1 cellular context compared by ENCODE assay signal in the genomic region with DNA sequence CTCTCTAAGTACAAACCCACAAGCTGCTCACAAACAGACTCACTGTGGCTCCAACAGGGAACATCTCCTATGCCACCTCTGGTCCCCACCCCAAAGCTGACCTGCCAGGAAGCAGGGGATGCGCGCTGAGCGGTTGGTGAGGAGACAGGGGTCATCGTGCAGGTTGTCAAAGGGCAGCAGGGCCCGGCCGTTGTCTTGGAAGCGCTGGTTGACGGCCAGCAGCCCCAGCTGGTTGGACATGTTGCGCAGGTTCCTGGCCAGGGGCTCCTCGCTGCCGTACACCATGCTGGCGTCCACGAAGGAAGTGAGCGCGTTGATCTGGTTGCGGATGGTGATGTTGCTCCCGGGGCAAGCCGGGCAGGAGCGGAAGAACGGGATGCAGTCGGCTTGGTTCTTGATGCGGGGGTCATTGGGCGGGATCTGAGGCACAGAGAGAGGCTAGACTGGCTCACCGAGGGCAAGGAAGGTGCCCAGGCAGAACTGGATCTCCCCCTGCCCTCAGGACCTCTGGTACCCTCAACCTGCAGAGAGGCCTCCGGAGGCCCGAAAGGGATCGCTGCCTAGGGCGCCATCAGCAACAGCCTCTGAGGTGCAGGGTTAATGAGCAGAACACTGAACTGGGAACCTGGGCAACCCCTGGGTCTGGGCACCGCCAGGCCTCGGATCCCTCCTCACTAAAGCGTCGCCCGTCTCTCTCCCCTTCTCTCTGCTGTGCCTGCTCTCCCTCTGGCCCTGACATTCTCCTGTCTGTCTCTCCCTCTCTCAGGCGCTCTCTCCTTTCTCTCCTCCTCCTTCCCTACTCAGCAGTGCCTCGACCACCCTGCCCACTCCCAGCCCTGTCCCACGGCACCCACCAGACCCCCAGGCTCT.
TF ChIP-seq lines count a peak whose summit lies in the region.

No MANE protein-coding gene starts in this region.

TF ChIP-seq in K562, 482 proteins besides CTCF, POLR2A, EP300 and RAD21:
- TF ChIP-seq RBM17 (IDR thresholded peaks at IDR 0.05; ENCODE audit: borderline replicate concordance, low read depth, low read length) (no peak), SMARCE1 (IDR thresholded peaks at IDR 0.05) (no peak), ZNF41 (CRISPR knock-in tag; conservative IDR thresholded peaks at IDR 0.05) (no peak), ZNF3 (CRISPR knock-in tag; IDR thresholded peaks at IDR 0.05) (no peak), NCOA6 (IDR thresholded peaks at IDR 0.05) (no peak), HDAC2 (IDR thresholded peaks at IDR 0.05) (no peak), CHD1 (IDR thresholded peaks at IDR 0.05; ENCODE audit: low read length) (no peak), ZNF24 (IDR thresholded peaks at IDR 0.05) (no peak), HDAC8 (tag; IDR thresholded peaks at IDR 0.05) (no peak), MCM2 (IDR thresholded peaks at IDR 0.05; ENCODE audit: low read depth) (no peak), SMC3 (conservative IDR thresholded peaks at IDR 0.05; ENCODE audit: insufficient read depth, low read depth, low read length) (no peak), ZBTB1 (CRISPR knock-in tag; IDR thresholded peaks at IDR 0.05; ENCODE audit: borderline replicate concordance, low read depth) (no peak)
- TF ChIP-seq, protein P1, sequence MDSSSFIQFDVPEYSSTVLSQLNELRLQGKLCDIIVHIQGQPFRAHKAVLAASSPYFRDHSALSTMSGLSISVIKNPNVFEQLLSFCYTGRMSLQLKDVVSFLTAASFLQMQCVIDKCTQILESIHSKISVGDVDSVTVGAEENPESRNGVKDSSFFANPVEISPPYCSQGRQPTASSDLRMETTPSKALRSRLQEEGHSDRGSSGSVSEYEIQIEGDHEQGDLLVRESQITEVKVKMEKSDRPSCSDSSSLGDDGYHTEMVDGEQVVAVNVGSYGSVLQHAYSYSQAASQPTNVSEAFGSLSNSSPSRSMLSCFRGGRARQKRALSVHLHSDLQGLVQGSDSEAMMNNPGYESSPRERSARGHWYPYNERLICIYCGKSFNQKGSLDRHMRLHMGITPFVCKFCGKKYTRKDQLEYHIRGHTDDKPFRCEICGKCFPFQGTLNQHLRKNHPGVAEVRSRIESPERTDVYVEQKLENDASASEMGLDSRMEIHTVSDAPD (CRISPR knock-in tag; IDR thresholded peaks at IDR 0.05) = no peak
- TF ChIP-seq, protein P2, sequence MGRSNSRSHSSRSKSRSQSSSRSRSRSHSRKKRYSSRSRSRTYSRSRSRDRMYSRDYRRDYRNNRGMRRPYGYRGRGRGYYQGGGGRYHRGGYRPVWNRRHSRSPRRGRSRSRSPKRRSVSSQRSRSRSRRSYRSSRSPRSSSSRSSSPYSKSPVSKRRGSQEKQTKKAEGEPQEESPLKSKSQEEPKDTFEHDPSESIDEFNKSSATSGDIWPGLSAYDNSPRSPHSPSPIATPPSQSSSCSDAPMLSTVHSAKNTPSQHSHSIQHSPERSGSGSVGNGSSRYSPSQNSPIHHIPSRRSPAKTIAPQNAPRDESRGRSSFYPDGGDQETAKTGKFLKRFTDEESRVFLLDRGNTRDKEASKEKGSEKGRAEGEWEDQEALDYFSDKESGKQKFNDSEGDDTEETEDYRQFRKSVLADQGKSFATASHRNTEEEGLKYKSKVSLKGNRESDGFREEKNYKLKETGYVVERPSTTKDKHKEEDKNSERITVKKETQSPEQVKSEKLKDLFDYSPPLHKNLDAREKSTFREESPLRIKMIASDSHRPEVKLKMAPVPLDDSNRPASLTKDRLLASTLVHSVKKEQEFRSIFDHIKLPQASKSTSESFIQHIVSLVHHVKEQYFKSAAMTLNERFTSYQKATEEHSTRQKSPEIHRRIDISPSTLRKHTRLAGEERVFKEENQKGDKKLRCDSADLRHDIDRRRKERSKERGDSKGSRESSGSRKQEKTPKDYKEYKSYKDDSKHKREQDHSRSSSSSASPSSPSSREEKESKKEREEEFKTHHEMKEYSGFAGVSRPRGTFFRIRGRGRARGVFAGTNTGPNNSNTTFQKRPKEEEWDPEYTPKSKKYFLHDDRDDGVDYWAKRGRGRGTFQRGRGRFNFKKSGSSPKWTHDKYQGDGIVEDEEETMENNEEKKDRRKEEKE (IDR thresholded peaks at IDR 0.05; ENCODE audit: borderline replicate concordance in 1 of 2, control insufficient read depth in 1 of 2, low read depth in 2 of 2, low read length in 1 of 2) = no peak
- TF ChIP-seq, protein P3, sequence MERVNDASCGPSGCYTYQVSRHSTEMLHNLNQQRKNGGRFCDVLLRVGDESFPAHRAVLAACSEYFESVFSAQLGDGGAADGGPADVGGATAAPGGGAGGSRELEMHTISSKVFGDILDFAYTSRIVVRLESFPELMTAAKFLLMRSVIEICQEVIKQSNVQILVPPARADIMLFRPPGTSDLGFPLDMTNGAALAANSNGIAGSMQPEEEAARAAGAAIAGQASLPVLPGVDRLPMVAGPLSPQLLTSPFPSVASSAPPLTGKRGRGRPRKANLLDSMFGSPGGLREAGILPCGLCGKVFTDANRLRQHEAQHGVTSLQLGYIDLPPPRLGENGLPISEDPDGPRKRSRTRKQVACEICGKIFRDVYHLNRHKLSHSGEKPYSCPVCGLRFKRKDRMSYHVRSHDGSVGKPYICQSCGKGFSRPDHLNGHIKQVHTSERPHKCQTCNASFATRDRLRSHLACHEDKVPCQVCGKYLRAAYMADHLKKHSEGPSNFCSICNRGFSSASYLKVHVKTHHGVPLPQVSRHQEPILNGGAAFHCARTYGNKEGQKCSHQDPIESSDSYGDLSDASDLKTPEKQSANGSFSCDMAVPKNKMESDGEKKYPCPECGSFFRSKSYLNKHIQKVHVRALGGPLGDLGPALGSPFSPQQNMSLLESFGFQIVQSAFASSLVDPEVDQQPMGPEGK (CRISPR knock-in tag; IDR thresholded peaks at IDR 0.05; ENCODE audit: borderline replicate concordance) = no peak
